In genomic region chr16:10558746-10559641, GRCh38 we compare ENCODE assay signal across 12 cellular contexts. TPM values are rescaled to one million over a fixed set of nuclear protein-coding genes. Genes with fewer than 3 reads are reported as not detected.
DNase-seq lines count a peak whose midpoint lies in the region; ATAC-seq, FAIRE-seq and TF ChIP-seq lines count a peak whose summit lies in the region.
"Had no signal": no experiment of that assay in that cellular context is flagged by ENCODE, and none has a peak within 500 bp of the region (broad histone marks: within the 10 kb centered on the region; RNA-seq: fewer than 3 reads in every experiment).

No MANE protein-coding gene starts in this region.

- 39 to 64% methylated on average over 25 of the region's 25 CpGs for WGBS in lung, 2 donors
- 94% methylated on average over 25 of the region's 25 CpGs for WGBS in thymus

- intact Hi-C loops in dorsolateral prefrontal cortex (cut with DNase I): no loop called here

- no peak for FAIRE-seq in D721Med (lab: Jason Lieb, UNC)
- FAIRE-seq: TTC549 had no signal

- DNase-seq in LoVo (ENCODE audit: low spot score) (peak; percentile 12), dorsolateral prefrontal cortex (peak in 7 of 10 donors; percentile 10 to 52 (median 43)), lung (ENCODE audit: low spot score) (peak; percentile 54), D721Med (ENCODE audit: insufficient read length, low spot score) (no peak)
- DNase-seq: NCI-H1436; stimulated activated CD8-positive, alpha-beta memory T cell treated with anti-CD3 and anti-CD28 coated beads, Interleukin-4, amount 100 ng/mL, for 48 hours had no signal

- H3K27me3 Mint-ChIP-seq in stimulated activated memory B cell treated with anti-CD40 and anti-IgM and Interleukin-4, amounts not matched to agents 10 μg/mL and 1 μg/mL and 100 μg/mL, for 72 hours: no peaks in the 10 kb centered on the region

- no peak overlapping the region for H3K27ac Mint-ChIP-seq in stimulated activated memory B cell treated with anti-CD40 and anti-IgM and Interleukin-4, amounts not matched to agents 10 μg/mL and 1 μg/mL and 100 μg/mL, for 72 hours

- H3K36me3 Mint-ChIP-seq in stimulated activated memory B cell treated with anti-CD40 and anti-IgM and Interleukin-4, amounts not matched to agents 10 μg/mL and 1 μg/mL and 100 μg/mL, for 72 hours: peaks cover 8% of the 10 kb centered on the region

- H3K27me3 ChIP-seq in dorsolateral prefrontal cortex (peaks cover 0 to 12% (median 0%) of the 10 kb centered on the region in 45 donors), lung (ENCODE audit: control insufficient read depth, insufficient read depth) (no peaks in the 10 kb centered on the region), thymus (ENCODE audit: control insufficient read depth, insufficient read depth) (no peaks in the 10 kb centered on the region)
- H3K27me3 ChIP-seq: cardiac muscle cell had no signal

- peak; percentile 51 for ATAC-seq in lung (ENCODE audit: insufficient read depth, low FRiP score)
- ATAC-seq in HG02759 (IDR thresholded peaks at IDR 0.05; ENCODE audit: unreplicated experiment): no peak
- ATAC-seq in stimulated activated memory B cell treated with anti-CD40 and anti-IgM and Interleukin-4, amounts not matched to agents 10 μg/mL and 1 μg/mL and 100 μg/mL, for 72 hours: no peak
- no peak for ATAC-seq in GM21825 (IDR thresholded peaks at IDR 0.05; ENCODE audit: unreplicated experiment)

- no peak overlapping the region for H3K4me3 Mint-ChIP-seq in stimulated activated memory B cell treated with anti-CD40 and anti-IgM and Interleukin-4, amounts not matched to agents 10 μg/mL and 1 μg/mL and 100 μg/mL, for 72 hours

- peaks cover 9% of the 10 kb centered on the region for H3K9me3 Mint-ChIP-seq in stimulated activated memory B cell treated with anti-CD40 and anti-IgM and Interleukin-4, amounts not matched to agents 10 μg/mL and 1 μg/mL and 100 μg/mL, for 72 hours

- no peak for TF ChIP-seq CTCF in dorsolateral prefrontal cortex (IDR thresholded peaks at IDR 0.05 in 54 of 56, conservative IDR thresholded peaks at IDR 0.05 in 2 of 56; ENCODE audit: low read depth in 1 of 56, partially characterized antibody in 56 of 56)
- TF ChIP-seq CTCF in lung (IDR thresholded peaks at IDR 0.05; ENCODE audit: control extremely low read depth, extremely low read depth): no peak
- no peak for TF ChIP-seq CTCF in D721Med (IDR thresholded peaks at IDR 0.05; ENCODE audit: insufficient read depth, missing control alignments)

- H3K27ac ChIP-seq in dorsolateral prefrontal cortex: peak overlapping the region in 53 of 59 donors; percentile 15 to 84 (median 60)
- H3K27ac ChIP-seq in lung (ENCODE audit: low read depth in 1 of 2, low read length in 1 of 2): peak overlapping the region; percentile 86 to 94
- H3K27ac ChIP-seq in thymus (ENCODE audit: low read depth): peak overlapping the region; percentile 15
- H3K27ac ChIP-seq: cardiac muscle cell had no signal

- H3K4me1 Mint-ChIP-seq in stimulated activated memory B cell treated with anti-CD40 and anti-IgM and Interleukin-4, amounts not matched to agents 10 μg/mL and 1 μg/mL and 100 μg/mL, for 72 hours: peaks cover 20% of the 10 kb centered on the region

- H3K9me3 ChIP-seq in lung (ENCODE audit: control insufficient read depth in 2 of 2, insufficient read depth in 1 of 2, low read length in 1 of 2) (no peaks in the 10 kb centered on the region), thymus (ENCODE audit: control insufficient read depth) (no peaks in the 10 kb centered on the region)

- H3K4me1 ChIP-seq in lung (ENCODE audit: control insufficient read depth in 2 of 2, insufficient read depth in 2 of 2, low read length in 2 of 2) (peaks cover 25 to 40% of the 10 kb centered on the region in 2 donors), thymus (ENCODE audit: control insufficient read depth, insufficient read depth, low read length) (no peaks in the 10 kb centered on the region)

- no peaks in the 10 kb centered on the region for H3K36me3 ChIP-seq in lung (ENCODE audit: control insufficient read depth in 2 of 2, insufficient read depth in 2 of 2, low read length in 2 of 2)
- no peaks in the 10 kb centered on the region for H3K36me3 ChIP-seq in thymus (ENCODE audit: control insufficient read depth, insufficient read depth)
- H3K36me3 ChIP-seq: cardiac muscle cell had no signal

- H3K4me3 ChIP-seq in dorsolateral prefrontal cortex: peak overlapping the region in 14 of 59 donors; percentile 1 to 29 (median 20)
- H3K4me3 ChIP-seq in lung: no peak overlapping the region
- H3K4me3 ChIP-seq in thymus (ENCODE audit: low read length): no peak overlapping the region
- H3K4me3 ChIP-seq: cardiac muscle cell had no signal

RNA-seq across cellular contexts. Expression of gene EMP2, which starts 21.4 kb away (rescaled TPM):
- total RNA-seq in dorsolateral prefrontal cortex: 10 to 100 TPM in 115 of 120 experiments, 1 to 10 TPM in 5; 9.4 to 40.9 (median 15.8) TPM
- 100 to 1,000 TPM; 124 to 286 TPM for total RNA-seq in lung
- polyA plus RNA-seq in lung: 100 to 1,000 TPM in 1 of 2 donors, 10 to 100 TPM in 1; 74.3 to 110 TPM
- 11.7 TPM for polyA plus RNA-seq in thymus

Comparison
In these comparisons a context has a peak if more than half of its experiments do, and no peak if none do; other contexts are left out.
1. H3K27ac ChIP-seq: peak in every context shown above with its lines; median percentile 90 in lung; 60 in dorsolateral prefrontal cortex; 15 in thymus.